8 cellular contexts compared by ENCODE assay signal in the genomic region with DNA sequence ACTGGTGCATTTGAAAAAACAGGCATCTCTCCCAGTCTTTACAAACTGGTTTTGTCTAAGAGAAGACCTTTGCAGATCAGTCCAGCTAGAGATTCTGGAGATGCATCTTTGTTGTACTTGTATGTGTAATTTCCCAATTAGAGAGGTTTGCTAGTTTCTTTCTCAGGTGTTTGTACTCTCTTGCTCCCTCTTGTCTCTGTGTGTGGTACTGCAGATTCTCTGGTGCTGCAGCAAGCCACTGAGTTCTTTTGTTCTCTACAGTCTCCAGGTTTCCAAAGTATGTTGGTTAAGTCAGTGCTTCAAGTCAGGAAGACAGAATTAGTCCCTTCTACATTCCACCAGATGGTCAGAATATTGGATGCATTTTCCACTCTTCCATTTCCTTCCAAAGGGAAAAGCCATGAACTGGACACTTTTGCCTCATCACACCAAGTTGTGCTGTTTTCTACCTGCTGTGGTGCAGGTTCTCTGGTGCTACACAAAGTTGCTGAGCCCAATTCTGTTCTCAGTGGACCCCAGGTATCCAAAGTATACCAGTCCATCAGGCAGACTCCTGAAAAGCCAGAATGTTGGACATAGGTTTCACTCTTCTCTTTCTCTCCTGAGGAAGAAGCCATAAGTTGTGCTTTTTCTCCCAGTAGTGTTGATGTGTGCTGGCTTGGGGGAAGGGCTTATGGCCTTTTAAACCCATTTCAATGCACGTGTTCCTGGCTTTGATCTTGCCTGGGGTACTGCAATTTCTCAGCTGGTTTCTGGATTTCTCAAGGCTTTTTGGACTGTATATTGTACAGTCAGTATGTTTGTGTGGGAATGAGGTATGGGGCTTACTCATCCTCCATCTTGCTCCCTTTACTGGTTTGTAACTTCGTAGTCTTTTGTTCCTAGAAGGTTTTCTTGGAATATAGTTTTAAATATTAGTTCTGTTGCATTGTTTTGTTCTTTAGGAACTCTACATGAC. TPM values are rescaled to one million over a fixed set of nuclear protein-coding genes. Genes with fewer than 3 reads are reported as not detected.
DNase-seq lines count a peak whose midpoint lies in the region; ATAC-seq, FAIRE-seq and TF ChIP-seq lines count a peak whose summit lies in the region.

No MANE protein-coding gene starts in this region.

- no peaks in the 10 kb centered on the region for H3K36me3 ChIP-seq in DND-41 (ENCODE audit: insufficient read depth, low read length)
- no peaks in the 10 kb centered on the region for H3K36me3 ChIP-seq in GM23338 (ENCODE audit: insufficient read depth)
- H3K36me3 ChIP-seq in PC-9 (ENCODE audit: low read depth), result no peaks in the 10 kb centered on the region
- H3K36me3 ChIP-seq in bronchial epithelial cell (ENCODE audit: control insufficient read depth, insufficient read depth, low read length), result no peaks in the 10 kb centered on the region

- CTCF ChIA-PET in PC-9 (lab: Charles Lee), result no interaction called here

- TF ChIP-seq CTCF in DND-41 (IDR thresholded peaks at IDR 0.05; ENCODE audit: borderline replicate concordance, extremely low read depth, low read length, poor library complexity, severe bottlenecking), result peak; percentile 73
- peak; percentile 61 to 71 for TF ChIP-seq CTCF in GM23338 (conservative IDR thresholded peaks at IDR 0.05; ENCODE audit: low read depth in 2 of 2)
- peak; percentile 61 for TF ChIP-seq CTCF in PC-9 (conservative IDR thresholded peaks at IDR 0.05)
- peak; percentile 65 for TF ChIP-seq CTCF in bronchial epithelial cell (IDR thresholded peaks at IDR 0.05; ENCODE audit: insufficient read depth, low read length, severe bottlenecking)
- peak; percentile 64 for TF ChIP-seq CTCF in neural crest cell (conservative IDR thresholded peaks at IDR 0.05)

- no peak for FAIRE-seq in bronchial epithelial cell (lab: Jason Lieb, UNC)

- H3K4me1 ChIP-seq in DND-41 (ENCODE audit: insufficient read depth, low read length) (no peaks in the 10 kb centered on the region), GM23338 (ENCODE audit: insufficient read depth) (peaks cover 25% of the 10 kb centered on the region), PC-9 (replicated peaks; ENCODE audit: insufficient read depth) (no peaks in the 10 kb centered on the region)

- intact Hi-C loops in PC-9 (cut with micrococcal nuclease; ENCODE audit: unreplicated experiment), result no loop called here

- POLR2A ChIA-PET in PC-9 (lab: Charles Lee; ENCODE audit: unreplicated experiment), result no interaction called here

- peaks cover 41% of the 10 kb centered on the region for H3K4me1 Mint-ChIP-seq in GM23338
- peaks cover 24% of the 10 kb centered on the region for H3K4me1 Mint-ChIP-seq in neural crest cell

- ATAC-seq in DND-41 (ENCODE audit: insufficient read depth, low read depth) (peak; percentile 70; the same call in 2 of the 3 replicates), GM23338 (peak; percentile 84), HG02623 (IDR thresholded peaks at IDR 0.05; ENCODE audit: unreplicated experiment) (no peak), HG03469 (IDR thresholded peaks at IDR 0.05; ENCODE audit: unreplicated experiment) (no peak)

- H3K36me3 Mint-ChIP-seq in GM23338 (ENCODE audit: low read depth), result peaks cover 10% of the 10 kb centered on the region; the same call in 2 of the 3 replicates
- H3K36me3 Mint-ChIP-seq in neural crest cell (ENCODE audit: low read depth), result peaks cover 7% of the 10 kb centered on the region

- H3K79me2 ChIP-seq in DND-41 (ENCODE audit: insufficient read depth, low read length) (peaks cover 96% of the 10 kb centered on the region), GM23338 (replicated peaks; ENCODE audit: insufficient read depth) (peaks cover 100% of the 10 kb centered on the region), PC-9 (ENCODE audit: low read depth) (peaks cover 96% of the 10 kb centered on the region)

- DNase-seq in DND-41 (peak; percentile 49), GM23338 (ENCODE audit: low spot score) (peak; percentile 88), PC-9 (peak in 1 of 2 experiments; percentile 11), bronchial epithelial cell (ENCODE audit: low read depth) (peak; percentile 56), neural crest cell (ENCODE audit: low read depth, low spot score) (no peak), middle frontal gyrus (ENCODE audit: extremely low spot score, low spot score) (no peak)

- H3K9ac ChIP-seq in DND-41 (ENCODE audit: low read depth, low read length), result no peak overlapping the region

- H3K9me3 Mint-ChIP-seq in GM23338 (no peaks in the 10 kb centered on the region), neural crest cell (peaks cover 3% of the 10 kb centered on the region)

- H3F3A ChIP-seq in GM23338 (replicated peaks; ENCODE audit: low read depth) (no peaks in the 10 kb centered on the region), PC-9 (ENCODE audit: insufficient read depth, low read depth) (no peaks in the 10 kb centered on the region)

- no peaks in the 10 kb centered on the region for H3K27me3 ChIP-seq in DND-41 (ENCODE audit: insufficient read depth, low read length, poor library complexity)
- H3K27me3 ChIP-seq in GM23338 (ENCODE audit: insufficient read depth), result no peaks in the 10 kb centered on the region
- H3K27me3 ChIP-seq in PC-9 (ENCODE audit: insufficient read depth, low read depth), result no peaks in the 10 kb centered on the region
- H3K27me3 ChIP-seq in bronchial epithelial cell (ENCODE audit: control insufficient read depth, insufficient read depth, low read length), result no peaks in the 10 kb centered on the region

- H3K4me3 Mint-ChIP-seq in GM23338 (no peak overlapping the region; the same call in 2 of the 3 replicates), neural crest cell (no peak overlapping the region)

- no peaks in the 10 kb centered on the region for H3K9me2 ChIP-seq in GM23338 (ENCODE audit: insufficient read depth)
- H3K9me2 ChIP-seq in PC-9 (ENCODE audit: insufficient read depth), result no peaks in the 10 kb centered on the region

- H3K4me2 ChIP-seq in DND-41 (ENCODE audit: insufficient read depth, low read length) (no peak overlapping the region), GM23338 (0 out of 2 replicates have a peak overlapping the region, but pooled peaks have one; percentile 0), PC-9 (no peak overlapping the region)

- BruUV-seq in PC-9 (replicated peaks; lab: Mats Ljungman, UMichigan), result no TSS peak

- peaks cover 53% of the 10 kb centered on the region for H4K20me1 ChIP-seq in DND-41 (ENCODE audit: insufficient read depth, low read length)
- H4K20me1 ChIP-seq in GM23338 (replicated peaks; ENCODE audit: insufficient read depth), result no peaks in the 10 kb centered on the region; the same call in 1 of the 2 replicates
- peaks cover 39% of the 10 kb centered on the region for H4K20me1 ChIP-seq in PC-9 (ENCODE audit: insufficient read depth)

- H2AFZ ChIP-seq in DND-41 (ENCODE audit: low read depth, low read length) (no peak overlapping the region), GM23338 (no peak overlapping the region), PC-9 (no peak overlapping the region)

- H3K9me3 ChIP-seq in DND-41 (ENCODE audit: insufficient read depth, low read length, severe bottlenecking), result no peaks in the 10 kb centered on the region
- no peaks in the 10 kb centered on the region for H3K9me3 ChIP-seq in PC-9 (ENCODE audit: insufficient read depth, low read depth)

- no peak overlapping the region for H3K27ac ChIP-seq in DND-41 (ENCODE audit: low read length)
- no peak overlapping the region for H3K27ac ChIP-seq in GM23338 (ENCODE audit: low read depth)
- H3K27ac ChIP-seq in PC-9, result no peak overlapping the region

- H3K4me3 ChIP-seq in DND-41 (ENCODE audit: low read depth in 1 of 2, low read length in 2 of 2), result no peak overlapping the region
- H3K4me3 ChIP-seq in GM23338, result no peak overlapping the region
- no peak overlapping the region for H3K4me3 ChIP-seq in PC-9
- H3K4me3 ChIP-seq in bronchial epithelial cell (ENCODE audit: low read depth, low read length), result no peak overlapping the region

- H3K27ac Mint-ChIP-seq in GM23338 (peak overlapping the region; percentile 61; the same call in 1 of the 2 replicates), neural crest cell (ENCODE audit: unreplicated experiment) (no peak overlapping the region)

- H3K27me3 Mint-ChIP-seq in GM23338 (ENCODE audit: insufficient read depth, low read depth, poor library complexity) (peaks cover 10% of the 10 kb centered on the region), neural crest cell (ENCODE audit: low read depth) (no peaks in the 10 kb centered on the region)

TF ChIP-seq in GM23338, 12 proteins besides CTCF, POLR2A, EP300 and RAD21 (continues in another document):
- TF ChIP-seq EZH2 (IDR thresholded peaks at IDR 0.05; ENCODE audit: low read depth, unreplicated experiment) (no peak), CREB1 (CRISPR knock-in tag; IDR thresholded peaks at IDR 0.05; ENCODE audit: low read depth) (no peak), JUNB (IDR thresholded peaks at IDR 0.05; ENCODE audit: unreplicated experiment) (no peak)
- TF ChIP-seq, protein P1, sequence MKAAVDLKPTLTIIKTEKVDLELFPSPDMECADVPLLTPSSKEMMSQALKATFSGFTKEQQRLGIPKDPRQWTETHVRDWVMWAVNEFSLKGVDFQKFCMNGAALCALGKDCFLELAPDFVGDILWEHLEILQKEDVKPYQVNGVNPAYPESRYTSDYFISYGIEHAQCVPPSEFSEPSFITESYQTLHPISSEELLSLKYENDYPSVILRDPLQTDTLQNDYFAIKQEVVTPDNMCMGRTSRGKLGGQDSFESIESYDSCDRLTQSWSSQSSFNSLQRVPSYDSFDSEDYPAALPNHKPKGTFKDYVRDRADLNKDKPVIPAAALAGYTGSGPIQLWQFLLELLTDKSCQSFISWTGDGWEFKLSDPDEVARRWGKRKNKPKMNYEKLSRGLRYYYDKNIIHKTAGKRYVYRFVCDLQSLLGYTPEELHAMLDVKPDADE (IDR thresholded peaks at IDR 0.05), result no peak

RNA-seq across cellular contexts. Expression of a gene that starts 29.8 kb away (rescaled TPM):
- 27.0 and 28.2 TPM in 2 replicates for total RNA-seq in GM23338 (2014; rRNA removed; shearing (Covaris generic))
- 6.3 TPM in 2 replicates for polyA plus RNA-seq in GM23338 (2016; fragmentation: Nextera tagmentation; extraction: Ambion mirVana)
- 15.8 and 29.8 TPM in 2 replicates for total RNA-seq in PC-9 (2021)
- total RNA-seq in bronchial epithelial cell, result 10.8 and 12.3 TPM in 2 replicates
- total RNA-seq in neural crest cell, result 31.6 and 35.3 TPM in 2 replicates

Comparison
In these comparisons a context has a peak if more than half of its experiments do, and no peak if none do; other contexts are left out.
1. ATAC-seq: peak in DND-41 (single experiment) and GM23338 (single experiment); none in HG02623 (single experiment) and HG03469 (single experiment).
2. DNase-seq: peak in DND-41 (single experiment), GM23338 (single experiment) and bronchial epithelial cell (single experiment); none in neural crest cell (single experiment) and middle frontal gyrus (single experiment).
3. Peak in every context shown above with its lines, with median percentiles within 50 percentile points of each other: CTCF ChIP-seq.